27 cellular contexts compared by ENCODE assay signal in genomic region chr4:142428715-142429114, GRCh38.
DNase-seq lines count a peak whose midpoint lies in the region; ATAC-seq, FAIRE-seq and TF ChIP-seq lines count a peak whose summit lies in the region.
"Had no signal": no experiment of that assay in that cellular context is flagged by ENCODE, and none has a peak within 500 bp of the region (broad histone marks: within the 10 kb centered on the region; RNA-seq: fewer than 3 reads in every experiment).

No MANE protein-coding gene starts in this region.

- TF ChIP-seq RAD21 in H1 (IDR thresholded peaks at IDR 0.05 in 1 of 2, conservative IDR thresholded peaks at IDR 0.05 in 1 of 2; ENCODE audit: low read depth in 2 of 2, low read length in 2 of 2), result no peak

- no peak overlapping the region for H4K8ac ChIP-seq in H1 (ENCODE audit: extremely low read depth, insufficient read depth, low read length)

- H3K36me3 ChIP-seq in H1 (ENCODE audit: control insufficient read depth in 2 of 4, insufficient read depth in 4 of 4, low read length in 3 of 4) (no peaks in the 10 kb centered on the region), OCI-LY7 (ENCODE audit: insufficient read depth, low read length) (no peaks in the 10 kb centered on the region)
- H3K36me3 ChIP-seq: BE2C, BLaER1 had no signal

- H3K4me1 ChIP-seq in H1 (replicated peaks in 1 of 4; ENCODE audit: control insufficient read depth in 3 of 4, insufficient read depth in 4 of 4, low read length in 3 of 4) (peaks cover 0 to 3% (median 0%) of the 10 kb centered on the region in 4 experiments; a peak in 1 of 7 replicates), OCI-LY7 (ENCODE audit: insufficient read depth, low read length, poor library complexity, severe bottlenecking) (no peaks in the 10 kb centered on the region)
- H3K4me1 ChIP-seq: BLaER1 had no signal

- H3K27ac ChIP-seq in H1 (ENCODE audit: low read depth, low read length) (no peak overlapping the region), OCI-LY7 (ENCODE audit: low read depth, low read length, poor library complexity, severe bottlenecking) (no peak overlapping the region)
- H3K27ac ChIP-seq: BLaER1 had no signal

- H3K9me3 ChIP-seq in H1 (ENCODE audit: insufficient read depth in 2 of 2, low read depth in 1 of 2, low read length in 1 of 2) (no peaks in the 10 kb centered on the region), OCI-LY7 (ENCODE audit: low read length) (no peaks in the 10 kb centered on the region)
- H3K9me3 ChIP-seq: BE2C, BLaER1 had no signal

- intact Hi-C loops in OCI-LY7 (cut with micrococcal nuclease; ENCODE audit: unreplicated experiment), result no loop called here

- no peak for TF ChIP-seq EP300 in H1 (IDR thresholded peaks at IDR 0.05; ENCODE audit: borderline replicate concordance in 1 of 2, low read depth in 2 of 2, low read length in 2 of 2)

- no peak for ATAC-seq in HG03439 (IDR thresholded peaks at IDR 0.05; ENCODE audit: unreplicated experiment)
- ATAC-seq in GM18870 (IDR thresholded peaks at IDR 0.05; ENCODE audit: unreplicated experiment), result no peak
- ATAC-seq: GM12878 had no signal

- FAIRE-seq in HTR-8/SVneo (lab: Jason Lieb, UNC) (peak; percentile 16), H1 (lab: Jason Lieb, UNC) (peak; percentile 48)
- FAIRE-seq: GM12878, GM12892, GM18507, GM19239 had no signal

- H2BK12ac ChIP-seq in H1 (ENCODE audit: low read depth, low read length), result no peak overlapping the region

- H4K20me1 ChIP-seq in H1 (replicated peaks in 1 of 2; ENCODE audit: control insufficient read depth in 1 of 2, insufficient read depth in 2 of 2, low read length in 2 of 2) (no peaks in the 10 kb centered on the region), OCI-LY7 (ENCODE audit: insufficient read depth, low read length) (no peaks in the 10 kb centered on the region)
- H4K20me1 ChIP-seq: BLaER1 had no signal

- TF ChIP-seq CTCF in H1 (IDR thresholded peaks at IDR 0.05; ENCODE audit: control extremely low read depth in 1 of 3, insufficient read depth in 1 of 3, low read depth in 1 of 3, low read length in 3 of 3) (no peak), OCI-LY7 (conservative IDR thresholded peaks at IDR 0.05; ENCODE audit: low read length) (no peak)

- H3K4me3 ChIP-seq in H1 (ENCODE audit: extremely low read depth in 1 of 4, insufficient read depth in 2 of 4, low read depth in 3 of 4, low read length in 4 of 4) (no peak overlapping the region), OCI-LY7 (ENCODE audit: low read depth, low read length, poor library complexity, severe bottlenecking) (no peak overlapping the region)
- H3K4me3 ChIP-seq: BLaER1, GM12878 had no signal

- no peak overlapping the region for H2BK15ac ChIP-seq in H1 (ENCODE audit: low read length)

- no peaks in the 10 kb centered on the region for H3K79me2 ChIP-seq in H1 (ENCODE audit: control insufficient read depth in 1 of 2, insufficient read depth in 2 of 2, low read length in 2 of 2)
- no peaks in the 10 kb centered on the region for H3K79me2 ChIP-seq in OCI-LY7 (ENCODE audit: insufficient read depth, low read depth, low read length)

- 85% methylated on average over 2 of the region's 2 CpGs; no CpG with 5 or more reads in 1 of the 2 experiments for WGBS in H1 (ENCODE audit: extremely low coverage in 1 of 2, insufficient coverage in 1 of 2, insufficient read length in 1 of 2, insufficient replicate concordance in 2 of 2, low coverage in 1 of 2, low lambda C conversion rate in 2 of 2, missing lambda C conversion rate in 1 of 2), 2 experiments

- DNase-seq in HTR-8/SVneo (ENCODE audit: insufficient read length, low spot score), result no peak
- DNase-seq in H1 (ENCODE audit: low read depth in 1 of 2, low spot score in 2 of 2), result no peak
- peak; percentile 21 for DNase-seq in iPS-NIHi11 (ENCODE audit: low spot score)
- no peak for DNase-seq in OCI-LY7 (ENCODE audit: low spot score)
- DNase-seq in stimulated activated CD4-positive, alpha-beta T cell treated with anti-CD3 and anti-CD28 coated beads, Interleukin-4, amount 100 ng/mL, for 4 hours, result no peak
- DNase-seq: 8988T; ACHN; BE2C; C1 segment of cervical spinal cord; CD4-positive, alpha-beta memory T cell; CD4-positive, CD25-positive, alpha-beta regulatory T cell; CD8-positive, alpha-beta memory T cell; COR-L47; DMS 273 treated with DMSO at 0.1 percent for 48 hours; DMS153; DMS53; DMS79; DND-41; EL; GDM1 had no signal

- CTCF ChIA-PET in H1 (lab: Charles Lee; ENCODE audit: partially characterized antibody) (interaction anchor here (0.7 kb wide), 1 partner anchor 17 kb away, joined by 6 read pairs; no protein-coding TSS in a partner anchor), OCI-LY7 (lab: Charles Lee; ENCODE audit: unreplicated experiment) (no interaction called here)

- H3K18ac ChIP-seq in H1 (ENCODE audit: extremely low read depth, low read length), result no peak overlapping the region

- POLR2A ChIA-PET in H1 (lab: Charles Lee; ENCODE audit: partially characterized antibody) (no interaction called here), OCI-LY7 (lab: Charles Lee) (no interaction called here)

- H3K9ac ChIP-seq in H1 (replicated peaks in 1 of 4; ENCODE audit: extremely low read depth in 1 of 4, low read depth in 3 of 4, low read length in 3 of 4), result no peak overlapping the region
- H3K9ac ChIP-seq: BLaER1 had no signal

- no peak overlapping the region for H2BK5ac ChIP-seq in H1 (ENCODE audit: low read depth, low read length)

- H3K4ac ChIP-seq in H1 (replicated peaks; ENCODE audit: insufficient read length, low read depth, low read length), result no peak overlapping the region

- no peak overlapping the region for H3K23ac ChIP-seq in H1 (ENCODE audit: insufficient read length)

- no peaks in the 10 kb centered on the region for H3K79me1 ChIP-seq in H1 (ENCODE audit: low read depth, low read length)

- no peak overlapping the region for H3K56ac ChIP-seq in H1 (replicated peaks; ENCODE audit: insufficient read length, low read depth, low read length)

- no TSS peak for BruUV-seq in OCI-LY7 (replicated peaks; lab: Mats Ljungman, UMichigan)

- peak overlapping the region; percentile 70; the same call in 1 of the 2 replicates for H2AFZ ChIP-seq in H1 (ENCODE audit: low read length)
- no peak overlapping the region for H2AFZ ChIP-seq in OCI-LY7 (ENCODE audit: low read length)

- H3K27me3 ChIP-seq in H1 (replicated peaks in 1 of 4; ENCODE audit: control insufficient read depth in 3 of 4, extremely low read depth in 1 of 4, insufficient read depth in 3 of 4, low read length in 3 of 4), result no peaks in the 10 kb centered on the region
- H3K27me3 ChIP-seq: BE2C, BLaER1 had no signal

- H2BK20ac ChIP-seq in H1 (ENCODE audit: low read length), result no peak overlapping the region

- no peak overlapping the region for H2BK120ac ChIP-seq in H1 (replicated peaks; ENCODE audit: low read depth, low read length)

- H4K5ac ChIP-seq in H1 (ENCODE audit: insufficient read length, low read depth, low read length), result no peak overlapping the region

- no peaks in the 10 kb centered on the region for H3K23me2 ChIP-seq in H1 (ENCODE audit: low read depth, low read length)

- no peak overlapping the region for H3K4me2 ChIP-seq in H1 (ENCODE audit: insufficient read depth in 1 of 2, low read depth in 2 of 2, low read length in 2 of 2)
- no peak overlapping the region for H3K4me2 ChIP-seq in OCI-LY7 (ENCODE audit: low read length)
- H3K4me2 ChIP-seq: BLaER1 had no signal

- no peak for TF ChIP-seq POLR2A in H1 (IDR thresholded peaks at IDR 0.05; ENCODE audit: control extremely low read depth in 1 of 2, low read depth in 2 of 2, low read length in 2 of 2)

- H4K91ac ChIP-seq in H1 (replicated peaks; ENCODE audit: insufficient read length, low read length), result no peak overlapping the region

- H3K14ac ChIP-seq in H1 (ENCODE audit: insufficient read length), result no peak overlapping the region

- H3K9me2 ChIP-seq in OCI-LY7 (ENCODE audit: insufficient read depth, low read length), result no peaks in the 10 kb centered on the region

- no peak overlapping the region for H2AK5ac ChIP-seq in H1 (ENCODE audit: low read depth, low read length)

TF ChIP-seq in H1, 55 proteins besides CTCF, POLR2A, EP300 and RAD21:
- TF ChIP-seq EZH2 (IDR thresholded peaks at IDR 0.05; ENCODE audit: low read depth, low read length, severe bottlenecking) (no peak), JUND (IDR thresholded peaks at IDR 0.05; ENCODE audit: low read length) (no peak), TEAD4 (IDR thresholded peaks at IDR 0.05; ENCODE audit: low read depth, low read length) (peak; percentile 57), KDM1A (IDR thresholded peaks at IDR 0.05; ENCODE audit: borderline replicate concordance, low read length) (no peak)
